1 cellular context compared by ENCODE assay signal in the genomic region with DNA sequence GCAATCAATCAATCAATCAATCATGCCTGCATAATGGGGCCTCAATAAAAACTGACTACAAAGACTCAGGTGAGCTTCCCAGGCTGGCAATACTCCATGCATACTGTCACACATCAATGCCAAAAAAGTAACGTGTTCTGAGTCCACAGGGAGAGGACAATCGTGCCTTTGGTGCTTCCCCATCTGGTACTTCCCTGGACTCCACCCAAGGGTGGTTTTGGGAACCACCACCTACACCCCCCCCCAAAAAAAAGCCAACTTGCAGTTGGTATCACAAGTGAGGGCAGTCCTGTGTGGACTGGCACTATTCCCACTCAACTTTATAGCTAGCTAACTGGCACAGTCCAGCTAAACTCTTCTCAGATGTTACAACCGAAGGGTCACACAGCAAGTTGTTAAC.
TF ChIP-seq lines count a peak whose summit lies in the region.

No MANE protein-coding gene starts in this region.

TF ChIP-seq in IMR-90, 13 proteins besides CTCF, POLR2A, EP300 and RAD21:
- TF ChIP-seq CEBPB (IDR thresholded peaks at IDR 0.05; ENCODE audit: low read depth, low read length): no peak
- TF ChIP-seq, protein P1, sequence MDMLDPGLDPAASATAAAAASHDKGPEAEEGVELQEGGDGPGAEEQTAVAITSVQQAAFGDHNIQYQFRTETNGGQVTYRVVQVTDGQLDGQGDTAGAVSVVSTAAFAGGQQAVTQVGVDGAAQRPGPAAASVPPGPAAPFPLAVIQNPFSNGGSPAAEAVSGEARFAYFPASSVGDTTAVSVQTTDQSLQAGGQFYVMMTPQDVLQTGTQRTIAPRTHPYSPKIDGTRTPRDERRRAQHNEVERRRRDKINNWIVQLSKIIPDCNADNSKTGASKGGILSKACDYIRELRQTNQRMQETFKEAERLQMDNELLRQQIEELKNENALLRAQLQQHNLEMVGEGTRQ (IDR thresholded peaks at IDR 0.05; ENCODE audit: low read depth, low read length): no peak
